In genomic region chr2:72605836-72606442, GRCh38 we compare ENCODE assay signal across 8 cellular contexts.
DNase-seq lines count a peak whose midpoint lies in the region; ATAC-seq and TF ChIP-seq lines count a peak whose summit lies in the region.

No MANE protein-coding gene starts in this region.

- H3K9me3 ChIP-seq in esophagus squamous epithelium (no peaks in the 10 kb centered on the region), tibial nerve (no peaks in the 10 kb centered on the region)

- peak; percentile 22 for DNase-seq in SKM-1 (lab: John Stamatoyannopoulos, UW; ENCODE audit: unreplicated experiment)
- no peak for DNase-seq in SKM-1 treated with dmso at 0.1 percent for 144 hours (lab: John Stamatoyannopoulos, UW; ENCODE audit: unreplicated experiment)
- DNase-seq in NCI-H460 (ENCODE audit: extremely low read depth, low read depth) = peak; percentile 21
- DNase-seq in esophagus squamous epithelium (lab: John Stamatoyannopoulos, UW) = no peak
- peak in 1 of 2 donors; percentile 13 for DNase-seq in tibial nerve (ENCODE audit: low spot score in 2 of 2)
- DNase-seq in NCI-H774 (lab: John Stamatoyannopoulos, UW) = no peak
- no peak for DNase-seq in NCI-H1436 (lab: John Stamatoyannopoulos, UW)

- TF ChIP-seq POLR2A in esophagus squamous epithelium (IDR thresholded peaks at IDR 0.05) (no peak), tibial nerve (IDR thresholded peaks at IDR 0.05) (no peak)

- no peak overlapping the region for H3K27ac ChIP-seq in esophagus squamous epithelium
- no peak overlapping the region for H3K27ac ChIP-seq in tibial nerve

- no peaks in the 10 kb centered on the region for H3K27me3 ChIP-seq in esophagus squamous epithelium
- H3K27me3 ChIP-seq in tibial nerve = no peaks in the 10 kb centered on the region

- intact Hi-C loops in esophagus squamous epithelium (cut with DNase I) = no loop called here

- H3K36me3 ChIP-seq in esophagus squamous epithelium = no peaks in the 10 kb centered on the region
- H3K36me3 ChIP-seq in tibial nerve = no peaks in the 10 kb centered on the region

- TF ChIP-seq CTCF in esophagus squamous epithelium (IDR thresholded peaks at IDR 0.05) (peak in 5 of 6 experiments; percentile 27 to 66 (median 44)), tibial nerve (IDR thresholded peaks at IDR 0.05) (peak in 4 of 5 experiments; percentile 28 to 64 (median 38))

- 69 to 74% methylated on average over 3 of the region's 3 CpGs for WGBS in esophagus squamous epithelium, 2 donors
- WGBS in tibial nerve, 2 donors = 77 to 80% methylated on average over 3 of the region's 3 CpGs

- H3K4me3 ChIP-seq in esophagus squamous epithelium = no peak overlapping the region
- no peak overlapping the region for H3K4me3 ChIP-seq in tibial nerve

- no peak for ATAC-seq in HG02763 (IDR thresholded peaks at IDR 0.05; ENCODE audit: unreplicated experiment)

- no peak for TF ChIP-seq EP300 in tibial nerve (IDR thresholded peaks at IDR 0.05)

- H3K4me1 ChIP-seq in esophagus squamous epithelium = no peaks in the 10 kb centered on the region
- peaks cover 0 to 7% (median 2%) of the 10 kb centered on the region in 4 donors for H3K4me1 ChIP-seq in tibial nerve

Comparison
In these comparisons a context has a peak if more than half of its experiments do, and no peak if none do; other contexts are left out.
1. DNase-seq: peak in SKM-1 (single experiment) and NCI-H460 (single experiment); none in SKM-1 treated with dmso at 0.1 percent for 144 hours (single experiment), esophagus squamous epithelium (single experiment), NCI-H774 (single experiment) and NCI-H1436 (single experiment).